ENCODE assay signal across 1 cellular context in genomic region chr10:49183596-49184542, GRCh38.
TF ChIP-seq lines count a peak whose summit lies in the region.

No MANE protein-coding gene starts in this region.

TF ChIP-seq in K562, 482 proteins besides CTCF, POLR2A, EP300 and RAD21 (continued from another document and continues in another):
- TF ChIP-seq, protein P1, sequence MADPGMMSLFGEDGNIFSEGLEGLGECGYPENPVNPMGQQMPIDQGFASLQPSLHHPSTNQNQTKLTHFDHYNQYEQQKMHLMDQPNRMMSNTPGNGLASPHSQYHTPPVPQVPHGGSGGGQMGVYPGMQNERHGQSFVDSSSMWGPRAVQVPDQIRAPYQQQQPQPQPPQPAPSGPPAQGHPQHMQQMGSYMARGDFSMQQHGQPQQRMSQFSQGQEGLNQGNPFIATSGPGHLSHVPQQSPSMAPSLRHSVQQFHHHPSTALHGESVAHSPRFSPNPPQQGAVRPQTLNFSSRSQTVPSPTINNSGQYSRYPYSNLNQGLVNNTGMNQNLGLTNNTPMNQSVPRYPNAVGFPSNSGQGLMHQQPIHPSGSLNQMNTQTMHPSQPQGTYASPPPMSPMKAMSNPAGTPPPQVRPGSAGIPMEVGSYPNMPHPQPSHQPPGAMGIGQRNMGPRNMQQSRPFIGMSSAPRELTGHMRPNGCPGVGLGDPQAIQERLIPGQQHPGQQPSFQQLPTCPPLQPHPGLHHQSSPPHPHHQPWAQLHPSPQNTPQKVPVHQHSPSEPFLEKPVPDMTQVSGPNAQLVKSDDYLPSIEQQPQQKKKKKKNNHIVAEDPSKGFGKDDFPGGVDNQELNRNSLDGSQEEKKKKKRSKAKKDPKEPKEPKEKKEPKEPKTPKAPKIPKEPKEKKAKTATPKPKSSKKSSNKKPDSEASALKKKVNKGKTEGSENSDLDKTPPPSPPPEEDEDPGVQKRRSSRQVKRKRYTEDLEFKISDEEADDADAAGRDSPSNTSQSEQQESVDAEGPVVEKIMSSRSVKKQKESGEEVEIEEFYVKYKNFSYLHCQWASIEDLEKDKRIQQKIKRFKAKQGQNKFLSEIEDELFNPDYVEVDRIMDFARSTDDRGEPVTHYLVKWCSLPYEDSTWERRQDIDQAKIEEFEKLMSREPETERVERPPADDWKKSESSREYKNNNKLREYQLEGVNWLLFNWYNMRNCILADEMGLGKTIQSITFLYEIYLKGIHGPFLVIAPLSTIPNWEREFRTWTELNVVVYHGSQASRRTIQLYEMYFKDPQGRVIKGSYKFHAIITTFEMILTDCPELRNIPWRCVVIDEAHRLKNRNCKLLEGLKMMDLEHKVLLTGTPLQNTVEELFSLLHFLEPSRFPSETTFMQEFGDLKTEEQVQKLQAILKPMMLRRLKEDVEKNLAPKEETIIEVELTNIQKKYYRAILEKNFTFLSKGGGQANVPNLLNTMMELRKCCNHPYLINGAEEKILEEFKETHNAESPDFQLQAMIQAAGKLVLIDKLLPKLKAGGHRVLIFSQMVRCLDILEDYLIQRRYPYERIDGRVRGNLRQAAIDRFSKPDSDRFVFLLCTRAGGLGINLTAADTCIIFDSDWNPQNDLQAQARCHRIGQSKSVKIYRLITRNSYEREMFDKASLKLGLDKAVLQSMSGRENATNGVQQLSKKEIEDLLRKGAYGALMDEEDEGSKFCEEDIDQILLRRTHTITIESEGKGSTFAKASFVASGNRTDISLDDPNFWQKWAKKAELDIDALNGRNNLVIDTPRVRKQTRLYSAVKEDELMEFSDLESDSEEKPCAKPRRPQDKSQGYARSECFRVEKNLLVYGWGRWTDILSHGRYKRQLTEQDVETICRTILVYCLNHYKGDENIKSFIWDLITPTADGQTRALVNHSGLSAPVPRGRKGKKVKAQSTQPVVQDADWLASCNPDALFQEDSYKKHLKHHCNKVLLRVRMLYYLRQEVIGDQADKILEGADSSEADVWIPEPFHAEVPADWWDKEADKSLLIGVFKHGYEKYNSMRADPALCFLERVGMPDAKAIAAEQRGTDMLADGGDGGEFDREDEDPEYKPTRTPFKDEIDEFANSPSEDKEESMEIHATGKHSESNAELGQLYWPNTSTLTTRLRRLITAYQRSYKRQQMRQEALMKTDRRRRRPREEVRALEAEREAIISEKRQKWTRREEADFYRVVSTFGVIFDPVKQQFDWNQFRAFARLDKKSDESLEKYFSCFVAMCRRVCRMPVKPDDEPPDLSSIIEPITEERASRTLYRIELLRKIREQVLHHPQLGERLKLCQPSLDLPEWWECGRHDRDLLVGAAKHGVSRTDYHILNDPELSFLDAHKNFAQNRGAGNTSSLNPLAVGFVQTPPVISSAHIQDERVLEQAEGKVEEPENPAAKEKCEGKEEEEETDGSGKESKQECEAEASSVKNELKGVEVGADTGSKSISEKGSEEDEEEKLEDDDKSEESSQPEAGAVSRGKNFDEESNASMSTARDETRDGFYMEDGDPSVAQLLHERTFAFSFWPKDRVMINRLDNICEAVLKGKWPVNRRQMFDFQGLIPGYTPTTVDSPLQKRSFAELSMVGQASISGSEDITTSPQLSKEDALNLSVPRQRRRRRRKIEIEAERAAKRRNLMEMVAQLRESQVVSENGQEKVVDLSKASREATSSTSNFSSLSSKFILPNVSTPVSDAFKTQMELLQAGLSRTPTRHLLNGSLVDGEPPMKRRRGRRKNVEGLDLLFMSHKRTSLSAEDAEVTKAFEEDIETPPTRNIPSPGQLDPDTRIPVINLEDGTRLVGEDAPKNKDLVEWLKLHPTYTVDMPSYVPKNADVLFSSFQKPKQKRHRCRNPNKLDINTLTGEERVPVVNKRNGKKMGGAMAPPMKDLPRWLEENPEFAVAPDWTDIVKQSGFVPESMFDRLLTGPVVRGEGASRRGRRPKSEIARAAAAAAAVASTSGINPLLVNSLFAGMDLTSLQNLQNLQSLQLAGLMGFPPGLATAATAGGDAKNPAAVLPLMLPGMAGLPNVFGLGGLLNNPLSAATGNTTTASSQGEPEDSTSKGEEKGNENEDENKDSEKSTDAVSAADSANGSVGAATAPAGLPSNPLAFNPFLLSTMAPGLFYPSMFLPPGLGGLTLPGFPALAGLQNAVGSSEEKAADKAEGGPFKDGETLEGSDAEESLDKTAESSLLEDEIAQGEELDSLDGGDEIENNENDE (IDR thresholded peaks at IDR 0.05; ENCODE audit: low read depth, low read length), result no peak
- TF ChIP-seq DNMT1 (IDR thresholded peaks at IDR 0.05), result no peak; the same call in 1 of the 2 replicates
- no peak for TF ChIP-seq EZH2 (IDR thresholded peaks at IDR 0.05; ENCODE audit: borderline replicate concordance, low read depth, low read length)
- TF ChIP-seq, protein P2, sequence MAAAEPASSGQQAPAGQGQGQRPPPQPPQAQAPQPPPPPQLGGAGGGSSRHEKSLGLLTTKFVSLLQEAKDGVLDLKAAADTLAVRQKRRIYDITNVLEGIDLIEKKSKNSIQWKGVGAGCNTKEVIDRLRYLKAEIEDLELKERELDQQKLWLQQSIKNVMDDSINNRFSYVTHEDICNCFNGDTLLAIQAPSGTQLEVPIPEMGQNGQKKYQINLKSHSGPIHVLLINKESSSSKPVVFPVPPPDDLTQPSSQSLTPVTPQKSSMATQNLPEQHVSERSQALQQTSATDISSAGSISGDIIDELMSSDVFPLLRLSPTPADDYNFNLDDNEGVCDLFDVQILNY (CRISPR knock-in tag; IDR thresholded peaks at IDR 0.05), result no peak
- TF ChIP-seq COPS2 (conservative IDR thresholded peaks at IDR 0.05), result no peak
- TF ChIP-seq STAT5B (CRISPR knock-in tag; IDR thresholded peaks at IDR 0.05), result no peak
- TF ChIP-seq ZNF766 (CRISPR knock-in tag; conservative IDR thresholded peaks at IDR 0.05), result peak; percentile 14; the same call in 1 of the 2 replicates
- TF ChIP-seq, protein P3, sequence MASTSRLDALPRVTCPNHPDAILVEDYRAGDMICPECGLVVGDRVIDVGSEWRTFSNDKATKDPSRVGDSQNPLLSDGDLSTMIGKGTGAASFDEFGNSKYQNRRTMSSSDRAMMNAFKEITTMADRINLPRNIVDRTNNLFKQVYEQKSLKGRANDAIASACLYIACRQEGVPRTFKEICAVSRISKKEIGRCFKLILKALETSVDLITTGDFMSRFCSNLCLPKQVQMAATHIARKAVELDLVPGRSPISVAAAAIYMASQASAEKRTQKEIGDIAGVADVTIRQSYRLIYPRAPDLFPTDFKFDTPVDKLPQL (IDR thresholded peaks at IDR 0.05; ENCODE audit: extremely low read depth, insufficient read length), result no peak
- peak; percentile 88; the same call in 1 of the 2 replicates for TF ChIP-seq NFRKB (IDR thresholded peaks at IDR 0.05; ENCODE audit: low read depth)
- peak; percentile 44 to 93; a peak in 3 of 4 replicates for TF ChIP-seq TBL1XR1 (IDR thresholded peaks at IDR 0.05; ENCODE audit: low read length in 2 of 2)
- no peak for TF ChIP-seq SAFB2 (IDR thresholded peaks at IDR 0.05; ENCODE audit: borderline replicate concordance, low read depth, low read length, severe bottlenecking)
- TF ChIP-seq ARID1B (IDR thresholded peaks at IDR 0.05), result peak; percentile 92
- TF ChIP-seq, protein P4, sequence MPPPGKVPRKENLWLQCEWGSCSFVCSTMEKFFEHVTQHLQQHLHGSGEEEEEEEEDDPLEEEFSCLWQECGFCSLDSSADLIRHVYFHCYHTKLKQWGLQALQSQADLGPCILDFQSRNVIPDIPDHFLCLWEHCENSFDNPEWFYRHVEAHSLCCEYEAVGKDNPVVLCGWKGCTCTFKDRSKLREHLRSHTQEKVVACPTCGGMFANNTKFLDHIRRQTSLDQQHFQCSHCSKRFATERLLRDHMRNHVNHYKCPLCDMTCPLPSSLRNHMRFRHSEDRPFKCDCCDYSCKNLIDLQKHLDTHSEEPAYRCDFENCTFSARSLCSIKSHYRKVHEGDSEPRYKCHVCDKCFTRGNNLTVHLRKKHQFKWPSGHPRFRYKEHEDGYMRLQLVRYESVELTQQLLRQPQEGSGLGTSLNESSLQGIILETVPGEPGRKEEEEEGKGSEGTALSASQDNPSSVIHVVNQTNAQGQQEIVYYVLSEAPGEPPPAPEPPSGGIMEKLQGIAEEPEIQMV (tag; conservative IDR thresholded peaks at IDR 0.05; ENCODE audit: low read depth), result 0 out of 2 replicates have a peak, but pooled peaks have one; percentile 18
- no peak for TF ChIP-seq NRF1 (conservative IDR thresholded peaks at IDR 0.05 in 1 of 2, IDR thresholded peaks at IDR 0.05 in 1 of 2)
- TF ChIP-seq ZNF24 (IDR thresholded peaks at IDR 0.05), result peak; percentile 97
- peak; percentile 59 to 82 for TF ChIP-seq TRIM24 (IDR thresholded peaks at IDR 0.05)
- no peak for TF ChIP-seq ZNF740 (CRISPR knock-in tag; IDR thresholded peaks at IDR 0.05)
- TF ChIP-seq ZNF740 (tag; IDR thresholded peaks at IDR 0.05), result no peak
- no peak for TF ChIP-seq HNRNPLL (IDR thresholded peaks at IDR 0.05; ENCODE audit: low read depth, low read length, poor library complexity, severe bottlenecking)
- no peak for TF ChIP-seq ZNF436 (CRISPR knock-in tag; IDR thresholded peaks at IDR 0.05)
- no peak for TF ChIP-seq SMC3 (conservative IDR thresholded peaks at IDR 0.05; ENCODE audit: insufficient read depth, low read depth, low read length)
- peak; percentile 56; the same call in 1 of the 2 replicates for TF ChIP-seq ZNF644 (tag; IDR thresholded peaks at IDR 0.05; ENCODE audit: low read depth)
- TF ChIP-seq HMGXB4 (CRISPR knock-in tag; IDR thresholded peaks at IDR 0.05), result no peak
- TF ChIP-seq ZNF398 (CRISPR knock-in tag; IDR thresholded peaks at IDR 0.05), result no peak
- TF ChIP-seq SREBF2 (CRISPR knock-in tag; IDR thresholded peaks at IDR 0.05), result no peak
- TF ChIP-seq, protein P5, sequence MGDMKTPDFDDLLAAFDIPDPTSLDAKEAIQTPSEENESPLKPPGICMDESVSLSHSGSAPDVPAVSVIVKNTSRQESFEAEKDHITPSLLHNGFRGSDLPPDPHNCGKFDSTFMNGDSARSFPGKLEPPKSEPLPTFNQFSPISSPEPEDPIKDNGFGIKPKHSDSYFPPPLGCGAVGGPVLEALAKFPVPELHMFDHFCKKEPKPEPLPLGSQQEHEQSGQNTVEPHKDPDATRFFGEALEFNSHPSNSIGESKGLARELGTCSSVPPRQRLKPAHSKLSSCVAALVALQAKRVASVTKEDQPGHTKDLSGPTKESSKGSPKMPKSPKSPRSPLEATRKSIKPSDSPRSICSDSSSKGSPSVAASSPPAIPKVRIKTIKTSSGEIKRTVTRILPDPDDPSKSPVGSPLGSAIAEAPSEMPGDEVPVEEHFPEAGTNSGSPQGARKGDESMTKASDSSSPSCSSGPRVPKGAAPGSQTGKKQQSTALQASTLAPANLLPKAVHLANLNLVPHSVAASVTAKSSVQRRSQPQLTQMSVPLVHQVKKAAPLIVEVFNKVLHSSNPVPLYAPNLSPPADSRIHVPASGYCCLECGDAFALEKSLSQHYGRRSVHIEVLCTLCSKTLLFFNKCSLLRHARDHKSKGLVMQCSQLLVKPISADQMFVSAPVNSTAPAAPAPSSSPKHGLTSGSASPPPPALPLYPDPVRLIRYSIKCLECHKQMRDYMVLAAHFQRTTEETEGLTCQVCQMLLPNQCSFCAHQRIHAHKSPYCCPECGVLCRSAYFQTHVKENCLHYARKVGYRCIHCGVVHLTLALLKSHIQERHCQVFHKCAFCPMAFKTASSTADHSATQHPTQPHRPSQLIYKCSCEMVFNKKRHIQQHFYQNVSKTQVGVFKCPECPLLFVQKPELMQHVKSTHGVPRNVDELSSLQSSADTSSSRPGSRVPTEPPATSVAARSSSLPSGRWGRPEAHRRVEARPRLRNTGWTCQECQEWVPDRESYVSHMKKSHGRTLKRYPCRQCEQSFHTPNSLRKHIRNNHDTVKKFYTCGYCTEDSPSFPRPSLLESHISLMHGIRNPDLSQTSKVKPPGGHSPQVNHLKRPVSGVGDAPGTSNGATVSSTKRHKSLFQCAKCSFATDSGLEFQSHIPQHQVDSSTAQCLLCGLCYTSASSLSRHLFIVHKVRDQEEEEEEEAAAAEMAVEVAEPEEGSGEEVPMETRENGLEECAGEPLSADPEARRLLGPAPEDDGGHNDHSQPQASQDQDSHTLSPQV (IDR thresholded peaks at IDR 0.05), result peak; percentile 99
- TF ChIP-seq ZFP1 (CRISPR knock-in tag; IDR thresholded peaks at IDR 0.05), result no peak
- no peak for TF ChIP-seq FOXA1 (IDR thresholded peaks at IDR 0.05; ENCODE audit: borderline replicate concordance)
- no peak for TF ChIP-seq ZC3H8 (IDR thresholded peaks at IDR 0.05)
- TF ChIP-seq NFE2L1 (tag; IDR thresholded peaks at IDR 0.05; ENCODE audit: borderline replicate concordance, low read depth), result no peak
